In the genomic region with DNA sequence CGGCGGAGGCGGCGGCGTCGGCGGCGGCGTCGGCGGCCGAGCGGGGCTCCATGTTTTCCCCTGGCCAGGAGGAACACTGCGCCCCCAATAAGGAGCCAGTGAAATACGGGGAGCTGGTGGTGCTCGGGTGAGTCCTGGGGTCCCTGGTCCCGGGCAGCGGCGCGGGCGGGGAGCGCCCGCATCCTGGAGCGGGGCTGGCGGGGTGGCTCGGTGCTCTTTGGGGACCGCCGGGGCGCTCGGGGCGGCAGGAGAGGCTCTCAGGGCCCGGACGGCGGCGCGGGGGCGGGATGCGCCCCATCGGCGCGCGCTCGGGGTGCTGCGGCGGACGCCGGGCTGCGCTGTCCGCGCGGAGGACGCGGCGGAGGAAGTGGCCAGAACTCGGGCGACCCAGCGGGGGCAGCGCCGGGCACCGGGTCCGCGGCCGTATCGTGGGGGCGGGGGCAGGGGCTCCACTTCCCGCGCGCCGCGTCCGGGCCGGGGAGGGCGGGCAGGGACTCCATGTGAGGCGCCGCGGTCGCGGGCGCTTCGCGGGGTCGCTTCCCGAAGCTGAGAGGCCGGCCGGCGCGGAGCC, we compare ENCODE assay signal across 8 cellular contexts. TPM values are rescaled to one million over a fixed set of nuclear protein-coding genes. Genes with fewer than 3 reads are reported as not detected.
DNase-seq lines count a peak whose midpoint lies in the region; ATAC-seq and TF ChIP-seq lines count a peak whose summit lies in the region.

No MANE protein-coding gene starts in this region.

- H3K4me2 ChIP-seq in neural progenitor cell, result peak overlapping the region; percentile 77

- peaks cover 20% of the 10 kb centered on the region for H3F3A ChIP-seq in neural progenitor cell (ENCODE audit: low read depth)

- H3K36me3 Mint-ChIP-seq in neural progenitor cell, result no peaks in the 10 kb centered on the region

- H3K9me3 Mint-ChIP-seq in neural progenitor cell, result no peaks in the 10 kb centered on the region

- H3K4me1 Mint-ChIP-seq in neural progenitor cell, result peaks cover 40% of the 10 kb centered on the region

- peaks cover 26% of the 10 kb centered on the region for H3K4me1 ChIP-seq in neural progenitor cell

- peak; percentile 29 for DNase-seq in activated T-cell treated with anti-CD3 and anti-CD28 coated beads for 48 hours (ENCODE audit: low read depth)
- no peak for DNase-seq in activated T-cell treated with anti-CD3 and anti-CD28 coated beads, Interleukin-2, amount 50 U/mL, for 1 hour
- peak; percentile 40 for DNase-seq in activated CD8-positive, alpha-beta memory T cell treated with anti-CD3 and anti-CD28 coated beads, Interleukin-2, amount 50 U/mL, for 4 hours
- DNase-seq in fibroblast of the aortic adventitia (ENCODE audit: low read depth), result no peak
- peak; percentile 46 for DNase-seq in neural progenitor cell (ENCODE audit: low spot score)
- no peak for DNase-seq in kidney glomerular epithelial cell (lab: John Stamatoyannopoulos, UW)

- ATAC-seq in HG03280 (IDR thresholded peaks at IDR 0.05; ENCODE audit: unreplicated experiment) (peak; percentile 16), GM18861 (IDR thresholded peaks at IDR 0.05; ENCODE audit: unreplicated experiment) (no peak)

- H4K20me1 ChIP-seq in neural progenitor cell (ENCODE audit: low read depth), result peaks cover 41% of the 10 kb centered on the region

- peak overlapping the region; percentile 63 for H3K4me3 Mint-ChIP-seq in neural progenitor cell

- no peaks in the 10 kb centered on the region for H3K9me3 ChIP-seq in neural progenitor cell (ENCODE audit: low read depth)

- peak overlapping the region; percentile 65 for H2AFZ ChIP-seq in neural progenitor cell (replicated peaks)

- peaks cover 48% of the 10 kb centered on the region for H3K79me2 ChIP-seq in neural progenitor cell (ENCODE audit: low read depth)

- H3K9ac ChIP-seq in neural progenitor cell, result peak overlapping the region; percentile 2

- H3K27me3 ChIP-seq in neural progenitor cell, result peaks cover 16% of the 10 kb centered on the region

- peaks cover 2% of the 10 kb centered on the region for H3K27me3 Mint-ChIP-seq in neural progenitor cell (ENCODE audit: insufficient read depth, low read depth)

- H3K27ac Mint-ChIP-seq in neural progenitor cell, result no peak overlapping the region

- no peaks in the 10 kb centered on the region for H3K36me3 ChIP-seq in neural progenitor cell

- peak overlapping the region; percentile 80 for H3K4me3 ChIP-seq in fibroblast of the aortic adventitia (ENCODE audit: low read depth, low read length)
- peak overlapping the region; percentile 72 for H3K4me3 ChIP-seq in neural progenitor cell

- no peak overlapping the region for H3K27ac ChIP-seq in neural progenitor cell

- TF ChIP-seq CTCF in fibroblast of the aortic adventitia (IDR thresholded peaks at IDR 0.05; ENCODE audit: insufficient read depth, low read length), result no peak
- no peak for TF ChIP-seq CTCF in neural progenitor cell (IDR thresholded peaks at IDR 0.05)

RNA-seq across cellular contexts. Expression of a gene that starts 0.5 kb away (rescaled TPM):
- total RNA-seq in fibroblast of the aortic adventitia (ENCODE audit: low replicate concordance) (5.9 and 14.0 TPM in 2 replicates), neural progenitor cell (ENCODE audit: low replicate concordance) (23.4 and 27.2 TPM in 2 replicates)

Comparison
In these comparisons a context has a peak if more than half of its experiments do, and no peak if none do; other contexts are left out.
1. DNase-seq: peak in activated T-cell treated with anti-CD3 and anti-CD28 coated beads for 48 hours (single experiment), activated CD8-positive, alpha-beta memory T cell treated with anti-CD3 and anti-CD28 coated beads, Interleukin-2, amount 50 U/mL, for 4 hours (single experiment) and neural progenitor cell (single experiment); none in activated T-cell treated with anti-CD3 and anti-CD28 coated beads, Interleukin-2, amount 50 U/mL, for 1 hour (single experiment), fibroblast of the aortic adventitia (single experiment) and kidney glomerular epithelial cell (single experiment).